26 cellular contexts compared by ENCODE assay signal in genomic region chr14:54256156-54256555, GRCh38.
"Had no signal": no experiment of that assay in that cellular context is flagged by ENCODE, and none has a peak within 500 bp of the region (broad histone marks: within the 10 kb centered on the region; RNA-seq: fewer than 3 reads in every experiment).

No MANE protein-coding gene starts in this region.

- H3K9me3 ChIP-seq: left ventricle myocardium inferior, mucosa of descending colon, pancreas, prostate gland, stomach, thoracic aorta, tibial artery, upper lobe of right lung had no signal

- H2AFZ ChIP-seq: hepatocyte had no signal

- H3K27ac Mint-ChIP-seq: naive thymus-derived CD4-positive, alpha-beta T cell; natural killer cell treated with Interleukin-12 subunit alpha and Interleukin-12 subunit beta and Interleukin-15 and Interleukin-18, amount 100 ng/mL, for 72 hours; stimulated activated naive B cell treated with anti-CD40 and anti-IgM and Interleukin-4, amounts not matched to agents 10 μg/mL and 1 μg/mL and 100 μg/mL, for 72 hours had no signal

- H3K9me3 Mint-ChIP-seq: natural killer cell treated with Interleukin-12 subunit alpha and Interleukin-12 subunit beta and Interleukin-15 and Interleukin-18, amount 100 ng/mL, for 72 hours; stimulated activated naive B cell treated with anti-CD40 and anti-IgM and Interleukin-4, amounts not matched to agents 10 μg/mL and 1 μg/mL and 100 μg/mL, for 72 hours had no signal

- H3K4me3 Mint-ChIP-seq: naive thymus-derived CD4-positive, alpha-beta T cell; natural killer cell treated with Interleukin-12 subunit alpha and Interleukin-12 subunit beta and Interleukin-15 and Interleukin-18, amount 100 ng/mL, for 72 hours; stimulated activated naive B cell treated with anti-CD40 and anti-IgM and Interleukin-4, amounts not matched to agents 10 μg/mL and 1 μg/mL and 100 μg/mL, for 72 hours had no signal

- DNase-seq: islet precursor cell; left ventricle myocardium inferior; midbrain; mucosa of descending colon; naive thymus-derived CD4-positive, alpha-beta T cell; nucleus accumbens; pancreas; posterior cingulate gyrus; retina; right cardiac atrium; stimulated activated CD4-positive, alpha-beta T cell treated with anti-CD3 and anti-CD28 coated beads, Interleukin-12 subunit alpha, Interleukin-12 subunit beta, amount 100 ng/mL, for 4 hours; stimulated activated CD4-positive, alpha-beta T cell treated with anti-CD3 and anti-CD28 coated beads, Interleukin-15, amount 100 ng/mL, for 24 hours; stimulated activated CD4-positive, alpha-beta T cell treated with anti-CD3 and anti-CD28 coated beads, Interleukin-2, amount 100 ng/mL, for 24 hours; stimulated activated CD4-positive, alpha-beta T cell treated with anti-CD3 and anti-CD28 coated beads, Interleukin-4, amount 100 ng/mL, for 1 hour; stimulated activated naive B cell treated with anti-CD40 and anti-IgM and Interleukin-4, amounts not matched to agents 10 μg/mL and 1 μg/mL and 100 μg/mL, for 72 hours; stimulated activated naive CD8-positive, alpha-beta T cell treated with anti-CD3 and anti-CD28 coated beads, Interleukin-15, Interleukin-2, amounts not matched to agents 100 U/mL and 50 U/mL, for 24 hours; stomach; tibial artery; trophoblast cell; upper lobe of right lung had no signal

- H3K27ac ChIP-seq: hepatocyte, left ventricle myocardium inferior, pancreas, prostate gland, stomach, thoracic aorta, tibial artery, upper lobe of right lung had no signal

- ATAC-seq: mucosa of descending colon; naive thymus-derived CD4-positive, alpha-beta T cell; natural killer cell treated with Interleukin-12 subunit alpha and Interleukin-12 subunit beta and Interleukin-15 and Interleukin-18, amount 100 ng/mL, for 72 hours; pancreas; right cardiac atrium; stimulated activated naive B cell treated with anti-CD40 and anti-IgM and Interleukin-4, amounts not matched to agents 10 μg/mL and 1 μg/mL and 100 μg/mL, for 72 hours; stimulated activated naive CD8-positive, alpha-beta T cell treated with anti-CD3 and anti-CD28 coated beads, Interleukin-15, Interleukin-2, amounts not matched to agents 100 U/mL and 50 U/mL, for 24 hours; upper lobe of right lung had no signal

- H3K4me3 ChIP-seq: hepatocyte, left ventricle myocardium inferior, lung, mucosa of descending colon, pancreas, prostate gland, skin epidermis, stomach, thoracic aorta, tibial artery, upper lobe of right lung had no signal

- H3K27me3 ChIP-seq: hepatocyte, pancreas, stomach, tibial artery, upper lobe of right lung had no signal

- H3K36me3 Mint-ChIP-seq: naive thymus-derived CD4-positive, alpha-beta T cell; natural killer cell treated with Interleukin-12 subunit alpha and Interleukin-12 subunit beta and Interleukin-15 and Interleukin-18, amount 100 ng/mL, for 72 hours; stimulated activated naive B cell treated with anti-CD40 and anti-IgM and Interleukin-4, amounts not matched to agents 10 μg/mL and 1 μg/mL and 100 μg/mL, for 72 hours had no signal

- H3K36me3 ChIP-seq: left ventricle myocardium inferior, pancreas, prostate gland, stomach, thoracic aorta, tibial artery, upper lobe of right lung had no signal

- H3K4me1 ChIP-seq: left ventricle myocardium inferior, pancreas, prostate gland, upper lobe of right lung had no signal

- H3K4me2 ChIP-seq: hepatocyte had no signal

- H3K79me2 ChIP-seq: hepatocyte had no signal
